16 cellular contexts compared by ENCODE assay signal in the genomic region with DNA sequence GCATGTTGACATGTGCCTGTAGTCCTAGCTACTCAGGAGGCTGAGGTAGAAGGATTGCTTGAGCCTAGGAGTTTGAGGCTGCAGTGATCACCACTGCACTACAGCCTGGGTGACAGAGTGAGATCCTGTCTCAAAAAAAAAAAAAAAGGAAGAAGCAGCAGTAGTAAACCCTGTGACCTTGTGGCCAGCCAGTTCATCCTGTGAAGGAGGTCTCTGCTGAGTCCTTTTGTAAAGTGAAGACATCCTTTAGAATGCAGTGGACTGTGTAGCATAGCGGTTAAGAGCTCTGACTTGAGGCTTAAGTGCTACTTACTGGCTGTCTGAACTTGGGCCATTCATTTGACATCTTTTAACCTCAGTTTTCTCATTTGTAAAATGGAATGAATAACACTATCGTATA. TPM values are rescaled to one million over a fixed set of nuclear protein-coding genes. Genes with fewer than 3 reads are reported as not detected.
DNase-seq lines count a peak whose midpoint lies in the region; ATAC-seq, FAIRE-seq and TF ChIP-seq lines count a peak whose summit lies in the region.
"Had no signal": no experiment of that assay in that cellular context is flagged by ENCODE, and none has a peak within 500 bp of the region (broad histone marks: within the 10 kb centered on the region; RNA-seq: fewer than 3 reads in every experiment).

No MANE protein-coding gene starts in this region.

- TF ChIP-seq CTCF in GM10266 (IDR thresholded peaks at IDR 0.05; ENCODE audit: control insufficient read depth, insufficient read depth, low read depth, missing control alignments): no peak
- TF ChIP-seq CTCF in PC-3 (conservative IDR thresholded peaks at IDR 0.05; ENCODE audit: low read depth, low read length): no peak
- no peak for TF ChIP-seq CTCF in keratinocyte (optimal IDR thresholded peaks at IDR 0.05 in 1 of 3, IDR thresholded peaks at IDR 0.05 in 1 of 3, conservative IDR thresholded peaks at IDR 0.05 in 1 of 3; ENCODE audit: extremely low read depth in 1 of 3, insufficient read depth in 2 of 3, low read length in 3 of 3)

- H3K4me2 ChIP-seq in PC-3 (ENCODE audit: low read length): peak overlapping the region; percentile 60
- peak overlapping the region; percentile 77 for H3K4me2 ChIP-seq in keratinocyte (ENCODE audit: control insufficient read depth, extremely low read depth, insufficient read depth, low read depth, low read length)
- H3K4me2 ChIP-seq in neuronal stem cell (ENCODE audit: insufficient read depth, low read length, poor library complexity, severe bottlenecking): no peak overlapping the region

- H4K8ac ChIP-seq in neuronal stem cell (ENCODE audit: low read depth, low read length): no peak overlapping the region

- H4K20me1 ChIP-seq in PC-3 (ENCODE audit: low read length) (peaks cover 21% of the 10 kb centered on the region; the same call in 1 of the 2 replicates), keratinocyte (ENCODE audit: control insufficient read depth, extremely low read depth, insufficient read depth, low read length) (peaks cover 18% of the 10 kb centered on the region)

- no peaks in the 10 kb centered on the region for H3K27me3 ChIP-seq in PC-3 (ENCODE audit: low read length)
- H3K27me3 ChIP-seq in keratinocyte (ENCODE audit: control insufficient read depth, extremely low read depth, insufficient read depth, low read length): no peaks in the 10 kb centered on the region
- H3K27me3 ChIP-seq in neuronal stem cell (ENCODE audit: control insufficient read depth in 3 of 3, insufficient read depth in 3 of 3, low read depth in 1 of 3, low read length in 3 of 3): no peaks in the 10 kb centered on the region
- H3K27me3 ChIP-seq: ascending aorta had no signal

- intact Hi-C loops in PC-3 (cut with micrococcal nuclease): loop anchor here (10.0 kb wide), 1 partner anchor 450 kb away; no protein-coding TSS in a partner anchor

- peak; percentile 54 for DNase-seq in GM10266 (ENCODE audit: extremely low spot score)
- no peak for DNase-seq in PC-3
- no peak for DNase-seq in keratinocyte (ENCODE audit: low read depth, low spot score)
- DNase-seq in neuronal stem cell (ENCODE audit: low spot score): no peak
- DNase-seq in NCI-H774 (lab: John Stamatoyannopoulos, UW): no peak
- DNase-seq: activated CD4-positive, CD25-positive, alpha-beta regulatory T cell treated with anti-CD3 and anti-CD28 coated beads, Interleukin-2, amount 50 U/mL, for 72 hours; CD4-positive, alpha-beta T cell; HCEC 1CT; mesenchymal stem cell; NCI-H2171; stimulated activated naive B cell treated with anti-CD40 and anti-IgM and Interleukin-4, amounts not matched to agents 10 μg/mL and 1 μg/mL and 100 μg/mL, for 72 hours had no signal

- dilution Hi-C loops in keratinocyte (cut with MboI; ENCODE audit: extremely low pct_ligation_motif_present, low sequenced_read_pairs): no loop called here

- no peak overlapping the region for H2AFZ ChIP-seq in PC-3 (ENCODE audit: low read length)
- H2AFZ ChIP-seq in keratinocyte (ENCODE audit: control insufficient read depth, low read length): no peak overlapping the region
- H2AFZ ChIP-seq in neuronal stem cell (ENCODE audit: low read length): no peak overlapping the region

- H3K9ac ChIP-seq in PC-3 (ENCODE audit: low read length) (no peak overlapping the region), keratinocyte (ENCODE audit: control insufficient read depth, extremely low read depth, insufficient read depth, low read length) (no peak overlapping the region), neuronal stem cell (ENCODE audit: low read depth, low read length, poor library complexity) (no peak overlapping the region)

- H3K27ac ChIP-seq in PC-3 (ENCODE audit: low read length) (peak overlapping the region; percentile 76), keratinocyte (ENCODE audit: control insufficient read depth, insufficient read depth, low read length) (peak overlapping the region; percentile 90), neuronal stem cell (replicated peaks; ENCODE audit: low read length) (no peak overlapping the region)

- H3K23ac ChIP-seq in neuronal stem cell (ENCODE audit: low read depth, low read length, poor library complexity): no peak overlapping the region

- peaks cover 90% of the 10 kb centered on the region for H3K79me2 ChIP-seq in PC-3 (ENCODE audit: low read length)
- peaks cover 82% of the 10 kb centered on the region for H3K79me2 ChIP-seq in keratinocyte (ENCODE audit: control insufficient read depth, insufficient read depth, low read length)

- H3K18ac ChIP-seq in neuronal stem cell (ENCODE audit: low read length): no peak overlapping the region

- H3K9me3 ChIP-seq in PC-3 (ENCODE audit: low read length): no peaks in the 10 kb centered on the region
- no peaks in the 10 kb centered on the region for H3K9me3 ChIP-seq in keratinocyte (ENCODE audit: control insufficient read depth, low read depth, low read length)
- H3K9me3 ChIP-seq in neuronal stem cell (replicated peaks in 1 of 2; ENCODE audit: control insufficient read depth in 2 of 2, insufficient read depth in 1 of 2, low read depth in 1 of 2, low read length in 2 of 2): peaks cover 2 to 8% of the 10 kb centered on the region in 2 donors
- H3K9me3 ChIP-seq: ascending aorta had no signal

- H3K14ac ChIP-seq in neuronal stem cell (ENCODE audit: low read length): no peak overlapping the region

- ATAC-seq in GM19043 (IDR thresholded peaks at IDR 0.05; ENCODE audit: low read depth, unreplicated experiment): peak; percentile 48
- ATAC-seq in PC-3: no peak
- no peak for ATAC-seq in HG02884 (IDR thresholded peaks at IDR 0.05; ENCODE audit: unreplicated experiment)
- ATAC-seq: sciatic nerve; stimulated activated naive B cell treated with anti-CD40 and anti-IgM and Interleukin-4, amounts not matched to agents 10 μg/mL and 1 μg/mL and 100 μg/mL, for 72 hours had no signal

- H2BK120ac ChIP-seq in neuronal stem cell (ENCODE audit: low read depth, low read length): no peak overlapping the region

- H3K4me3 ChIP-seq in PC-3 (ENCODE audit: low read length) (no peak overlapping the region), keratinocyte (ENCODE audit: control insufficient read depth in 2 of 3, extremely low read depth in 1 of 3, insufficient read depth in 2 of 3, low read depth in 1 of 3, low read length in 3 of 3) (no peak overlapping the region), neuronal stem cell (ENCODE audit: low read length in 2 of 2) (no peak overlapping the region)
- H3K4me3 ChIP-seq: ascending aorta had no signal

- no peak overlapping the region for H2BK12ac ChIP-seq in neuronal stem cell (ENCODE audit: low read length)

- FAIRE-seq in keratinocyte (lab: Jason Lieb, UNC): no peak

- H3K4me1 ChIP-seq in PC-3 (ENCODE audit: insufficient read depth, low read length) (peaks cover 52% of the 10 kb centered on the region), keratinocyte (ENCODE audit: control insufficient read depth, extremely low read depth, insufficient read depth, low read length) (peaks cover 58% of the 10 kb centered on the region), neuronal stem cell (ENCODE audit: control insufficient read depth in 2 of 2, insufficient read depth in 1 of 2, low read depth in 1 of 2, low read length in 2 of 2) (no peaks in the 10 kb centered on the region)
- H3K4me1 ChIP-seq: ascending aorta had no signal

- no peak overlapping the region for H2BK15ac ChIP-seq in neuronal stem cell (ENCODE audit: low read length)

- H4K91ac ChIP-seq in neuronal stem cell (ENCODE audit: low read depth, low read length, poor library complexity): no peak overlapping the region

- no peak overlapping the region for H3K4ac ChIP-seq in neuronal stem cell (ENCODE audit: low read length)

- peaks cover 4% of the 10 kb centered on the region for H3F3A ChIP-seq in PC-3 (ENCODE audit: low read length, unreplicated experiment)

- peaks cover 3% of the 10 kb centered on the region for H3K79me1 ChIP-seq in neuronal stem cell (ENCODE audit: low read depth, low read length)

- no peak overlapping the region for H2AK5ac ChIP-seq in neuronal stem cell (ENCODE audit: low read depth, low read length)

- peaks cover 7% of the 10 kb centered on the region for H3K9me1 ChIP-seq in keratinocyte (ENCODE audit: control insufficient read depth, extremely low read depth, insufficient read depth, low read length)

- CTCF ChIA-PET in PC-3 (lab: Charles Lee): interaction anchor here (0.7 to 1.3 kb wide), 2 partner anchors 9 to 42 kb away, joined by 3 read pairs; no protein-coding TSS in a partner anchor

- POLR2A ChIA-PET in PC-3 (lab: Charles Lee; ENCODE audit: unreplicated experiment): interaction anchor here (0.7 kb wide), 1 partner anchor 397 kb away, joined by 3 read pairs; no protein-coding TSS in a partner anchor

- no peak overlapping the region for H2BK5ac ChIP-seq in neuronal stem cell (ENCODE audit: low read length)

- no peaks in the 10 kb centered on the region for H3K9me2 ChIP-seq in PC-3 (replicated peaks; ENCODE audit: low read length)

- H3K36me3 ChIP-seq in PC-3 (ENCODE audit: low read depth, low read length): peaks cover 10% of the 10 kb centered on the region
- H3K36me3 ChIP-seq in keratinocyte (ENCODE audit: control insufficient read depth in 2 of 2, extremely low read depth in 1 of 2, insufficient read depth in 2 of 2, low read length in 2 of 2): peaks cover 4 to 9% of the 10 kb centered on the region in 2 experiments
- peaks cover 9 to 19% of the 10 kb centered on the region in 2 donors for H3K36me3 ChIP-seq in neuronal stem cell (replicated peaks in 1 of 2; ENCODE audit: control insufficient read depth in 2 of 2, insufficient read depth in 2 of 2, low read length in 2 of 2)
- H3K36me3 ChIP-seq: ascending aorta had no signal

- no CpG with 5 or more reads among the region's 2 CpGs for WGBS in neuronal stem cell (ENCODE audit: extremely low coverage in 2 of 2, insufficient read length in 2 of 2, insufficient replicate concordance in 1 of 2), 2 donors

- BruUV-seq in PC-3 (replicated peaks; lab: Mats Ljungman, UMichigan): no TSS peak

RNA-seq across cellular contexts. Expression of a gene that starts 8.3 kb away (rescaled TPM):
- total RNA-seq in PC-3 (2014; rRNA removed): 79.8 and 81.5 TPM in 2 replicates
- polyA plus RNA-seq in keratinocyte: 75.9 to 94.4 TPM (median 89.3 TPM) in 3 replicates
- polyA plus RNA-seq in keratinocyte (2011; ENCODE audit: low read depth): 52.6 TPM
- 58.5 and 64.7 TPM in 2 replicates for polyA plus RNA-seq in keratinocyte (2011; cell fraction: cytosol; rRNA removed)
- polyA plus RNA-seq in keratinocyte (2011; cell fraction: nucleus; rRNA removed): 63.5 and 83.2 TPM in 2 replicates
- 77.0 and 80.2 TPM in 2 replicates for polyA plus RNA-seq in keratinocyte (2012; ENCODE audit: low replicate concordance)
- 17.1 to 49.2 TPM (median 30.2 TPM) in 3 replicates for polyA minus RNA-seq in keratinocyte
- polyA minus RNA-seq in keratinocyte (2011; cell fraction: cytosol; rRNA and poly(A)+ RNA removed): 21.9 TPM
- 19.9 and 28.8 TPM in 2 replicates for polyA minus RNA-seq in keratinocyte (2011; cell fraction: nucleus; rRNA and poly(A)+ RNA removed)
- polyA plus RNA-seq in neuronal stem cell (2013, experiment 1 of 2): 64.4 TPM
- 64.4 TPM for polyA plus RNA-seq in neuronal stem cell (2013, experiment 2 of 2)

RNA-seq across cellular contexts. Expression of a gene that starts 8.4 kb away (rescaled TPM):
- 122 and 153 TPM in 2 replicates for total RNA-seq in PC-3 (2014; rRNA removed)
- 151 to 203 TPM (median 162 TPM) in 3 replicates for polyA plus RNA-seq in keratinocyte
- polyA plus RNA-seq in keratinocyte (2011; ENCODE audit: low read depth): 50.8 TPM
- 193 and 216 TPM in 2 replicates for polyA plus RNA-seq in keratinocyte (2011; cell fraction: cytosol; rRNA removed)
- 123 and 154 TPM in 2 replicates for polyA plus RNA-seq in keratinocyte (2011; cell fraction: nucleus; rRNA removed)
- 68.9 and 89.7 TPM in 2 replicates for polyA plus RNA-seq in keratinocyte (2012; ENCODE audit: low replicate concordance)
- polyA minus RNA-seq in keratinocyte: 381 to 451 TPM (median 383 TPM) in 3 replicates
- 123 TPM for polyA minus RNA-seq in keratinocyte (2011; cell fraction: cytosol; rRNA and poly(A)+ RNA removed)
- 61.2 and 113 TPM in 2 replicates for polyA minus RNA-seq in keratinocyte (2011; cell fraction: nucleus; rRNA and poly(A)+ RNA removed)
- 39.5 TPM for polyA plus RNA-seq in neuronal stem cell (2013, experiment 1 of 2)
- 37.0 TPM for polyA plus RNA-seq in neuronal stem cell (2013, experiment 2 of 2)

RNA-seq across cellular contexts. Expression of a gene that starts 41.8 kb away (rescaled TPM):
- total RNA-seq in PC-3 (2014; rRNA removed): 1.8 TPM in 1 of 2 replicates, not detected in the other
- polyA plus RNA-seq in keratinocyte: 0.08 TPM in 1 of 3 replicates, not detected in the others
- not detected for polyA plus RNA-seq in keratinocyte (2011; ENCODE audit: low read depth)
- polyA plus RNA-seq in keratinocyte (2011; cell fraction: cytosol; rRNA removed): not detected in 2 replicates
- polyA plus RNA-seq in keratinocyte (2011; cell fraction: nucleus; rRNA removed): 0.16 TPM in 1 of 2 replicates, not detected in the other
- polyA plus RNA-seq in keratinocyte (2012; ENCODE audit: low replicate concordance): not detected in 2 replicates
- polyA minus RNA-seq in keratinocyte: 0.20 TPM in 1 of 3 replicates, not detected in the others
- not detected for polyA minus RNA-seq in keratinocyte (2011; cell fraction: cytosol; rRNA and poly(A)+ RNA removed)
- 0.63 TPM in 1 of 2 replicates, not detected in the other for polyA minus RNA-seq in keratinocyte (2011; cell fraction: nucleus; rRNA and poly(A)+ RNA removed)
- 0.35 TPM for polyA plus RNA-seq in neuronal stem cell (2013, experiment 1 of 2)
- 0.26 TPM for polyA plus RNA-seq in neuronal stem cell (2013, experiment 2 of 2)
- total RNA-seq: M059J had no signal
